ENCODE assay signal across 8 cellular contexts in genomic region chrX:19344207-19344534, GRCh38. TPM values are rescaled to one million over a fixed set of nuclear protein-coding genes. Genes with fewer than 3 reads are reported as not detected.
DNase-seq lines count a peak whose midpoint lies in the region; ATAC-seq and TF ChIP-seq lines count a peak whose summit lies in the region.

No MANE protein-coding gene starts in this region.

- no peak for TF ChIP-seq CTCF in heart left ventricle (IDR thresholded peaks at IDR 0.05)

- H3K4me3 ChIP-seq in heart left ventricle (peak overlapping the region; percentile 41 to 96 (median 76)), duodenal mucosa (ENCODE audit: low read depth in 1 of 2, low read length in 2 of 2) (peak overlapping the region; percentile 80 to 87), neuron (ENCODE audit: low read length) (peak overlapping the region; percentile 66)

- peak overlapping the region; percentile 60 to 86 for H3K9ac ChIP-seq in duodenal mucosa (ENCODE audit: low read depth in 1 of 2, low read length in 2 of 2)

- H3K4me1 ChIP-seq in heart left ventricle, result peaks cover 0 to 38% (median 9%) of the 10 kb centered on the region in 12 donors
- H3K4me1 ChIP-seq in duodenal mucosa (ENCODE audit: control insufficient read depth in 1 of 2, insufficient read depth in 2 of 2, low read length in 2 of 2), result peaks cover 4 to 8% of the 10 kb centered on the region in 2 donors
- peaks cover 15% of the 10 kb centered on the region for H3K4me1 ChIP-seq in neuron (ENCODE audit: insufficient read depth, low read length)

- no peak overlapping the region for H2AFZ ChIP-seq in neuron (ENCODE audit: low read depth, low read length)

- H3K27me3 ChIP-seq in heart left ventricle (peaks cover 0 to 3% (median 0%) of the 10 kb centered on the region in 9 donors), duodenal mucosa (ENCODE audit: control insufficient read depth in 1 of 2, insufficient read depth in 2 of 2, low read length in 2 of 2) (no peaks in the 10 kb centered on the region), neuron (ENCODE audit: insufficient read depth, low read length) (no peaks in the 10 kb centered on the region)

- intact Hi-C loops in heart left ventricle (cut with DNase I) (no loop called here), Right ventricle myocardium inferior (cut with DNase I) (loop anchor here (5.0 kb wide), 1 partner anchor 362 kb away; the partner anchor contains the start of gene PHKA2)

- peak overlapping the region; percentile 72 to 96 (median 90) for H3K27ac ChIP-seq in heart left ventricle
- peak overlapping the region; percentile 70 for H3K27ac ChIP-seq in KOPT-K1 (ENCODE audit: low read depth, low read length, poor library complexity, severe bottlenecking)
- peak overlapping the region; percentile 61 for H3K27ac ChIP-seq in duodenal mucosa (ENCODE audit: low read depth, low read length)

- 0 to 40% (median 9%) methylated on average over 22 to 24 of the region's 24 CpGs for WGBS in heart left ventricle, 4 donors

- DNase-seq in heart left ventricle, result no peak
- no peak for DNase-seq in Right ventricle myocardium inferior (ENCODE audit: missing footprints)
- DNase-seq in activated CD8-positive, alpha-beta memory T cell treated with anti-CD3 and anti-CD28 coated beads for 24 hours, result no peak
- DNase-seq in NCI-H748 (lab: John Stamatoyannopoulos, UW; ENCODE audit: unreplicated experiment), result no peak
- DNase-seq in OCI-M1 (lab: John Stamatoyannopoulos, UW), result no peak

- no peak for ATAC-seq in heart left ventricle
- ATAC-seq in Right ventricle myocardium inferior, result no peak

- H3K36me3 ChIP-seq in heart left ventricle (peaks cover 0 to 5% (median 0%) of the 10 kb centered on the region in 9 donors), KOPT-K1 (ENCODE audit: insufficient read depth, low read length) (peaks cover 7% of the 10 kb centered on the region), duodenal mucosa (ENCODE audit: control insufficient read depth in 1 of 2, insufficient read depth in 2 of 2, low read length in 2 of 2) (peaks cover 0 to 3% of the 10 kb centered on the region in 2 donors), neuron (ENCODE audit: insufficient read depth, low read length) (no peaks in the 10 kb centered on the region)

- no peak for TF ChIP-seq POLR2A in heart left ventricle (IDR thresholded peaks at IDR 0.05)

- H3K9me3 ChIP-seq in heart left ventricle, result no peaks in the 10 kb centered on the region
- no peaks in the 10 kb centered on the region for H3K9me3 ChIP-seq in KOPT-K1 (ENCODE audit: insufficient read depth, low read length, poor library complexity, severe bottlenecking)
- no peaks in the 10 kb centered on the region for H3K9me3 ChIP-seq in duodenal mucosa (ENCODE audit: control insufficient read depth in 1 of 2, low read length in 2 of 2)
- H3K9me3 ChIP-seq in neuron (ENCODE audit: low read length), result no peaks in the 10 kb centered on the region

RNA-seq across cellular contexts. Expression of gene PDHA1, which starts 0.4 kb away (rescaled TPM):
- 1,000 to 10,000 TPM in 4 of 9 donors, 100 to 1,000 TPM in 5; 235 to 1,225 (median 919) TPM for total RNA-seq in heart left ventricle
- 1,000 to 10,000 TPM in 1 of 2 donors, 100 to 1,000 TPM in 1; 583 to 1,189 TPM for polyA plus RNA-seq in heart left ventricle
- total RNA-seq in Right ventricle myocardium inferior, result 1,288 TPM
